In genomic region chr1:91883470-91883869, GRCh38 we compare ENCODE assay signal across 8 cellular contexts. TPM values are rescaled to one million over a fixed set of nuclear protein-coding genes. Genes with fewer than 3 reads are reported as not detected.
DNase-seq lines count a peak whose midpoint lies in the region; ATAC-seq and TF ChIP-seq lines count a peak whose summit lies in the region.

No MANE protein-coding gene starts in this region.

- peaks cover 0 to 36% of the 10 kb centered on the region in 2 donors for H3K4me1 ChIP-seq in right atrium auricular region
- no peaks in the 10 kb centered on the region for H3K4me1 ChIP-seq in fibroblast of lung (ENCODE audit: control insufficient read depth, extremely low read depth, insufficient read depth, low read length)
- H3K4me1 ChIP-seq in stomach: peaks cover 17 to 71% (median 48%) of the 10 kb centered on the region in 4 donors

- intact Hi-C loops in cardiac septum (cut with DNase I) (loop anchor here (10.0 kb wide), 2 partner anchors 89 to 189 kb away; no protein-coding TSS in a partner anchor), stomach (cut with DNase I; ENCODE audit: low total_unique reads) (no loop called here)

- peak; percentile 29 to 60 for TF ChIP-seq CTCF in right atrium auricular region (IDR thresholded peaks at IDR 0.05)
- peak; percentile 32 to 56 for TF ChIP-seq CTCF in fibroblast of lung (conservative IDR thresholded peaks at IDR 0.05 in 1 of 2, IDR thresholded peaks at IDR 0.05 in 1 of 2; ENCODE audit: low read depth in 1 of 2, low read length in 2 of 2)
- peak in 3 of 7 experiments; percentile 14 to 32 (median 28) for TF ChIP-seq CTCF in stomach (IDR thresholded peaks at IDR 0.05)

- H3K9ac ChIP-seq in fibroblast of lung (ENCODE audit: insufficient read depth, low read length): no peak overlapping the region

- H3K27ac Mint-ChIP-seq in stimulated activated naive B cell treated with anti-CD40 and anti-IgM and Interleukin-4, amounts not matched to agents 10 μg/mL and 1 μg/mL and 100 μg/mL, for 72 hours: no peak overlapping the region

- no peak overlapping the region for H3K4me3 Mint-ChIP-seq in stimulated activated naive B cell treated with anti-CD40 and anti-IgM and Interleukin-4, amounts not matched to agents 10 μg/mL and 1 μg/mL and 100 μg/mL, for 72 hours

- no peak for TF ChIP-seq POLR2A in stomach (IDR thresholded peaks at IDR 0.05)

- H3K27me3 ChIP-seq in right atrium auricular region: no peaks in the 10 kb centered on the region
- no peaks in the 10 kb centered on the region for H3K27me3 ChIP-seq in fibroblast of lung (ENCODE audit: control insufficient read depth, insufficient read depth, low read length)
- H3K27me3 ChIP-seq in stomach: peaks cover 0 to 33% (median 4%) of the 10 kb centered on the region in 3 donors

- WGBS in stomach, 5 donors: 5 to 18% (median 12%) methylated on average over 6 of the region's 6 CpGs

- no peak for ATAC-seq in stimulated activated naive B cell treated with anti-CD40 and anti-IgM and Interleukin-4, amounts not matched to agents 10 μg/mL and 1 μg/mL and 100 μg/mL, for 72 hours (replicated peaks)
- no peak for ATAC-seq in GM21423 (IDR thresholded peaks at IDR 0.05; ENCODE audit: unreplicated experiment)
- no peak for ATAC-seq in GM18502 (IDR thresholded peaks at IDR 0.05; ENCODE audit: poor library complexity, unreplicated experiment)

- H3K27ac ChIP-seq in right atrium auricular region (peak overlapping the region; percentile 24 to 92), fibroblast of lung (ENCODE audit: insufficient read depth, low read length) (peak overlapping the region; percentile 22), stomach (peak overlapping the region in 4 of 5 donors; percentile 20 to 93 (median 92))

- TF ChIP-seq EP300 in stomach (IDR thresholded peaks at IDR 0.05): no peak

- H3K36me3 ChIP-seq in right atrium auricular region (no peaks in the 10 kb centered on the region), fibroblast of lung (ENCODE audit: control insufficient read depth, insufficient read depth, low read length) (no peaks in the 10 kb centered on the region), stomach (no peaks in the 10 kb centered on the region)

- peaks cover 1 to 4% of the 10 kb centered on the region in 2 donors for H3K9me3 Mint-ChIP-seq in stimulated activated naive B cell treated with anti-CD40 and anti-IgM and Interleukin-4, amounts not matched to agents 10 μg/mL and 1 μg/mL and 100 μg/mL, for 72 hours

- H3K9me3 ChIP-seq in right atrium auricular region (no peaks in the 10 kb centered on the region), fibroblast of lung (ENCODE audit: control insufficient read depth, insufficient read depth, low read depth, low read length) (no peaks in the 10 kb centered on the region), stomach (no peaks in the 10 kb centered on the region)

- H3K4me1 Mint-ChIP-seq in stimulated activated naive B cell treated with anti-CD40 and anti-IgM and Interleukin-4, amounts not matched to agents 10 μg/mL and 1 μg/mL and 100 μg/mL, for 72 hours: peaks cover 17 to 33% of the 10 kb centered on the region in 2 donors

- H2AFZ ChIP-seq in fibroblast of lung (ENCODE audit: low read length): no peak overlapping the region

- peaks cover 34 to 50% of the 10 kb centered on the region in 2 donors for H3K27me3 Mint-ChIP-seq in stimulated activated naive B cell treated with anti-CD40 and anti-IgM and Interleukin-4, amounts not matched to agents 10 μg/mL and 1 μg/mL and 100 μg/mL, for 72 hours

- H4K20me1 ChIP-seq in fibroblast of lung (ENCODE audit: control insufficient read depth, extremely low read depth, insufficient read depth, low read length): no peaks in the 10 kb centered on the region

- DNase-seq in right atrium auricular region (ENCODE audit: low spot score): no peak
- DNase-seq in cardiac septum (ENCODE audit: low spot score): no peak
- DNase-seq in SKM-1 treated with dmso at 0.1 percent for 144 hours (lab: John Stamatoyannopoulos, UW; ENCODE audit: unreplicated experiment): peak; percentile 25
- DNase-seq in fibroblast of lung (ENCODE audit: low read depth in 2 of 2): peak in 1 of 2 donors; percentile 75
- DNase-seq in stomach: no peak
- DNase-seq in stimulated activated naive B cell treated with anti-CD40 and anti-IgM and Interleukin-4, amounts not matched to agents 10 μg/mL and 1 μg/mL and 100 μg/mL, for 72 hours: no peak

- H3K4me3 ChIP-seq in right atrium auricular region (peak overlapping the region; percentile 94), fibroblast of lung (replicated peaks in 1 of 4; ENCODE audit: control extremely low read depth in 1 of 4, insufficient read depth in 1 of 4, low read depth in 3 of 4, low read length in 4 of 4) (peak overlapping the region; percentile 82 to 99 (median 90)), stomach (peak overlapping the region; percentile 68 to 94 (median 92))

- peak overlapping the region; percentile 85 for H3K4me2 ChIP-seq in fibroblast of lung (ENCODE audit: extremely low read depth, insufficient read depth, low read length)

- H3K36me3 Mint-ChIP-seq in stimulated activated naive B cell treated with anti-CD40 and anti-IgM and Interleukin-4, amounts not matched to agents 10 μg/mL and 1 μg/mL and 100 μg/mL, for 72 hours: no peaks in the 10 kb centered on the region

- H3K79me2 ChIP-seq in fibroblast of lung (ENCODE audit: control insufficient read depth, insufficient read depth, low read length): peaks cover 57% of the 10 kb centered on the region

RNA-seq across cellular contexts. Expression of gene TGFBR3, which starts 2.5 kb away (rescaled TPM):
- total RNA-seq in right atrium auricular region: 10 to 100 TPM; 40.5 to 64.8 TPM
- total RNA-seq in cardiac septum: 12.6 TPM
- total RNA-seq in fibroblast of lung: 31.6 and 98.1 TPM in 2 replicates
- 56.8 and 68.3 TPM in 2 replicates for polyA plus RNA-seq in fibroblast of lung
- polyA plus RNA-seq in fibroblast of lung (2012): 22.3 and 32.9 TPM in 2 replicates
- polyA minus RNA-seq in fibroblast of lung (ENCODE audit: low replicate concordance): 115 and 133 TPM in 2 replicates
- 100 to 1,000 TPM in 2 of 5 donors, 10 to 100 TPM in 3; 57.8 to 689 (median 89.9) TPM for total RNA-seq in stomach
- polyA plus RNA-seq in stomach: 10 to 100 TPM in 1 of 3 donors, 1 to 10 TPM in 2; 4.2 to 11.1 (median 9.2) TPM

Comparison
In these comparisons a context has a peak if more than half of its experiments do, and no peak if none do; other contexts are left out.
1. H3K27ac ChIP-seq: peak in every context shown above with its lines; median percentile 92 in stomach; 58 in right atrium auricular region; 22 in fibroblast of lung.